In genomic region chr20:63691711-63692435, GRCh38 we compare ENCODE assay signal across 2 cellular contexts.
TF ChIP-seq lines count a peak whose summit lies in the region.

No MANE protein-coding gene starts in this region.

TF ChIP-seq in HEK293, 187 proteins besides CTCF, POLR2A, EP300 and RAD21:
- TF ChIP-seq ZIC2 (tag by site-specific recombination; IDR thresholded peaks at IDR 0.05): 0 out of 2 replicates have a peak, but pooled peaks have one; percentile 18
- TF ChIP-seq ZNF558 (tag by site-specific recombination; IDR thresholded peaks at IDR 0.05): no peak
- peak; percentile 60 for TF ChIP-seq GLIS1 (tag by site-specific recombination; IDR thresholded peaks at IDR 0.05)

TF ChIP-seq in GM12878, 131 proteins besides CTCF, POLR2A, EP300 and RAD21:
- no peak for TF ChIP-seq SMAD1 (IDR thresholded peaks at IDR 0.05; ENCODE audit: low read depth, partially characterized antibody)
- TF ChIP-seq MTA3 (IDR thresholded peaks at IDR 0.05; ENCODE audit: borderline replicate concordance, low read length): 0 out of 2 replicates have a peak, but pooled peaks have one; percentile 52
TF ChIP-seq in GM12878: peak in this region for 1.
